20 cellular contexts compared by ENCODE assay signal in genomic region chr2:200364142-200364541, GRCh38.
"Had no signal": no experiment of that assay in that cellular context is flagged by ENCODE, and none has a peak within 500 bp of the region (broad histone marks: within the 10 kb centered on the region; RNA-seq: fewer than 3 reads in every experiment).

No MANE protein-coding gene starts in this region.

- ATAC-seq: activated CD4-positive, CD25-positive, alpha-beta regulatory T cell treated with anti-CD3 and anti-CD28 coated beads, Interleukin-2, amount 50 U/mL, for 24 hours; activated CD8-positive, alpha-beta T cell treated with anti-CD3 and anti-CD28 coated beads, Interleukin-2, amount 10 ng/mL, durations not matched to agents 7 days and 5 days; gastroesophageal sphincter; heart left ventricle; left lung had no signal

- H3K27ac ChIP-seq: coronary artery, esophagus muscularis mucosa, gastroesophageal sphincter, left lung, neutrophil, tibial nerve had no signal

- H3K9me3 ChIP-seq: esophagus muscularis mucosa, gastroesophageal sphincter, heart left ventricle, left lung, neutrophil, tibial nerve had no signal

- H3K27ac Mint-ChIP-seq: activated CD4-positive, alpha-beta T cell treated with anti-CD3 and anti-CD28 coated beads, Interleukin-2, amount 10 ng/mL, durations not matched to agents 7 days and 5 days; activated CD8-positive, alpha-beta T cell treated with anti-CD3 and anti-CD28 coated beads, Interleukin-2, amount 10 ng/mL, durations not matched to agents 7 days and 5 days; activated naive CD8-positive, alpha-beta T cell treated with anti-CD3 and anti-CD28 coated beads, Interleukin-2, amount 10 ng/mL, durations not matched to agents 7 days and 5 days; activated T-cell treated with anti-CD3 and anti-CD28 coated beads, Interleukin-2, amount 50 U/mL, for 24 hours; activated T-helper 2 cell treated with anti-CD3 and anti-CD28 coated beads, Interferon-gamma antibody, Interleukin-2, Interleukin-4, amounts not matched to agents 10 μg/mL and 5 μg/mL and 100 μg/mL, durations not matched to agents 14 hours and 24 hours and 36 hours; naive B cell; stimulated activated naive CD8-positive, alpha-beta T cell treated with anti-CD3 and anti-CD28 coated beads, Interleukin-15, Interleukin-2, amounts not matched to agents 100 ng/mL and 50 ng/mL, for 24 hours had no signal

- H3K36me3 ChIP-seq: esophagus muscularis mucosa, gastroesophageal sphincter, heart left ventricle, left lung, neutrophil, tibial nerve had no signal

- H3K4me1 Mint-ChIP-seq: activated CD4-positive, alpha-beta T cell treated with anti-CD3 and anti-CD28 coated beads, Interleukin-2, amount 10 ng/mL, durations not matched to agents 7 days and 5 days; central memory CD8-positive, alpha-beta T cell; naive B cell had no signal

- H3K27me3 Mint-ChIP-seq: activated CD4-positive, alpha-beta T cell treated with anti-CD3 and anti-CD28 coated beads, Interleukin-2, amount 10 ng/mL, durations not matched to agents 7 days and 5 days; activated naive CD8-positive, alpha-beta T cell treated with anti-CD3 and anti-CD28 coated beads, Interleukin-2, amount 10 ng/mL, durations not matched to agents 7 days and 5 days; activated T-cell treated with anti-CD3 and anti-CD28 coated beads, Interleukin-2, amount 50 U/mL, for 24 hours; central memory CD8-positive, alpha-beta T cell; stimulated activated naive CD8-positive, alpha-beta T cell treated with anti-CD3 and anti-CD28 coated beads, Interleukin-15, Interleukin-2, amounts not matched to agents 100 ng/mL and 50 ng/mL, for 24 hours had no signal

- H3K4me3 Mint-ChIP-seq: activated CD4-positive, alpha-beta T cell treated with anti-CD3 and anti-CD28 coated beads, Interleukin-2, amount 10 ng/mL, durations not matched to agents 7 days and 5 days; activated CD8-positive, alpha-beta T cell treated with anti-CD3 and anti-CD28 coated beads, Interleukin-2, amount 10 ng/mL, durations not matched to agents 7 days and 5 days; activated naive CD8-positive, alpha-beta T cell treated with anti-CD3 and anti-CD28 coated beads, Interleukin-2, amount 10 ng/mL, durations not matched to agents 7 days and 5 days; activated T-cell treated with anti-CD3 and anti-CD28 coated beads, Interleukin-2, amount 50 U/mL, for 24 hours; central memory CD8-positive, alpha-beta T cell; naive B cell; stimulated activated naive CD8-positive, alpha-beta T cell treated with anti-CD3 and anti-CD28 coated beads, Interleukin-15, Interleukin-2, amounts not matched to agents 100 ng/mL and 50 ng/mL, for 24 hours had no signal

- H3K36me3 Mint-ChIP-seq: naive B cell had no signal

- H3K27me3 ChIP-seq: esophagus muscularis mucosa, gastroesophageal sphincter, heart left ventricle, left lung, neutrophil, tibial nerve had no signal

- DNase-seq: activated CD4-positive, alpha-beta T cell treated with anti-CD3 and anti-CD28 coated beads, Interleukin-2, amount 10 ng/mL, durations not matched to agents 7 days and 5 days; activated CD8-positive, alpha-beta T cell treated with anti-CD3 and anti-CD28 coated beads, Interleukin-2, amount 10 ng/mL, durations not matched to agents 7 days and 5 days; activated naive CD4-positive, alpha-beta T cell treated with Interleukin-2 at 50 U/mL for 16 hours; activated naive CD8-positive, alpha-beta T cell treated with anti-CD3 and anti-CD28 coated beads, Interleukin-2, amount 10 ng/mL, durations not matched to agents 7 days and 5 days; activated T-cell treated with anti-CD3 and anti-CD28 coated beads, Interleukin-2, amount 50 U/mL, for 24 hours; aorta; heart left ventricle; left lung; mammary epithelial cell; naive B cell; T1000 had no signal

- H3K4me3 ChIP-seq: coronary artery, esophagus muscularis mucosa, gastroesophageal sphincter, heart left ventricle, left lung, tibial nerve had no signal

- H3K9me3 Mint-ChIP-seq: activated CD4-positive, alpha-beta T cell treated with anti-CD3 and anti-CD28 coated beads, Interleukin-2, amount 10 ng/mL, durations not matched to agents 7 days and 5 days; activated naive CD8-positive, alpha-beta T cell treated with anti-CD3 and anti-CD28 coated beads, Interleukin-2, amount 10 ng/mL, durations not matched to agents 7 days and 5 days; activated T-cell treated with anti-CD3 and anti-CD28 coated beads, Interleukin-2, amount 50 U/mL, for 24 hours; activated T-helper 2 cell treated with anti-CD3 and anti-CD28 coated beads, Interferon-gamma antibody, Interleukin-2, Interleukin-4, amounts not matched to agents 10 μg/mL and 5 μg/mL and 100 μg/mL, durations not matched to agents 14 hours and 24 hours and 36 hours; central memory CD8-positive, alpha-beta T cell; naive B cell; stimulated activated naive CD8-positive, alpha-beta T cell treated with anti-CD3 and anti-CD28 coated beads, Interleukin-15, Interleukin-2, amounts not matched to agents 100 ng/mL and 50 ng/mL, for 24 hours had no signal
